In genomic region chr3:29331035-29331434, GRCh38 we compare ENCODE assay signal across 1 cellular context.
TF ChIP-seq lines count a peak whose summit lies in the region.

No MANE protein-coding gene starts in this region.

TF ChIP-seq in SK-N-SH, 30 proteins besides CTCF, POLR2A, EP300 and RAD21 (continued from another document):
- TF ChIP-seq, protein P1, sequence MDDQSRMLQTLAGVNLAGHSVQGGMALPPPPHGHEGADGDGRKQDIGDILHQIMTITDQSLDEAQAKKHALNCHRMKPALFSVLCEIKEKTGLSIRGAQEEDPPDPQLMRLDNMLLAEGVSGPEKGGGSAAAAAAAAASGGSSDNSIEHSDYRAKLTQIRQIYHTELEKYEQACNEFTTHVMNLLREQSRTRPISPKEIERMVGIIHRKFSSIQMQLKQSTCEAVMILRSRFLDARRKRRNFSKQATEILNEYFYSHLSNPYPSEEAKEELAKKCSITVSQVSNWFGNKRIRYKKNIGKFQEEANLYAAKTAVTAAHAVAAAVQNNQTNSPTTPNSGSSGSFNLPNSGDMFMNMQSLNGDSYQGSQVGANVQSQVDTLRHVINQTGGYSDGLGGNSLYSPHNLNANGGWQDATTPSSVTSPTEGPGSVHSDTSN (IDR thresholded peaks at IDR 0.05): no peak
- TF ChIP-seq RFX5 (IDR thresholded peaks at IDR 0.05; ENCODE audit: low read length): no peak
- no peak for TF ChIP-seq FOSL2 (IDR thresholded peaks at IDR 0.05; ENCODE audit: borderline replicate concordance, low read depth)
- TF ChIP-seq RXRA (IDR thresholded peaks at IDR 0.05; ENCODE audit: borderline replicate concordance, low read depth): no peak
- no peak for TF ChIP-seq POLR2AphosphoS5 (IDR thresholded peaks at IDR 0.05; ENCODE audit: low read depth, low read length)
- TF ChIP-seq FOXJ3 (CRISPR knock-in tag; IDR thresholded peaks at IDR 0.05): no peak
- no peak for TF ChIP-seq MEF2A (IDR thresholded peaks at IDR 0.05; ENCODE audit: borderline replicate concordance, low read depth)
- TF ChIP-seq, protein P2, sequence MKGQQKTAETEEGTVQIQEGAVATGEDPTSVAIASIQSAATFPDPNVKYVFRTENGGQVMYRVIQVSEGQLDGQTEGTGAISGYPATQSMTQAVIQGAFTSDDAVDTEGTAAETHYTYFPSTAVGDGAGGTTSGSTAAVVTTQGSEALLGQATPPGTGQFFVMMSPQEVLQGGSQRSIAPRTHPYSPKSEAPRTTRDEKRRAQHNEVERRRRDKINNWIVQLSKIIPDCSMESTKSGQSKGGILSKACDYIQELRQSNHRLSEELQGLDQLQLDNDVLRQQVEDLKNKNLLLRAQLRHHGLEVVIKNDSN (IDR thresholded peaks at IDR 0.05; ENCODE audit: borderline replicate concordance, low read depth): no peak
- TF ChIP-seq TAF1 (IDR thresholded peaks at IDR 0.05; ENCODE audit: borderline replicate concordance, low read depth, low read length): no peak
- TF ChIP-seq CHD2 (IDR thresholded peaks at IDR 0.05; ENCODE audit: low read length, partially characterized antibody): no peak
- TF ChIP-seq, protein P3, sequence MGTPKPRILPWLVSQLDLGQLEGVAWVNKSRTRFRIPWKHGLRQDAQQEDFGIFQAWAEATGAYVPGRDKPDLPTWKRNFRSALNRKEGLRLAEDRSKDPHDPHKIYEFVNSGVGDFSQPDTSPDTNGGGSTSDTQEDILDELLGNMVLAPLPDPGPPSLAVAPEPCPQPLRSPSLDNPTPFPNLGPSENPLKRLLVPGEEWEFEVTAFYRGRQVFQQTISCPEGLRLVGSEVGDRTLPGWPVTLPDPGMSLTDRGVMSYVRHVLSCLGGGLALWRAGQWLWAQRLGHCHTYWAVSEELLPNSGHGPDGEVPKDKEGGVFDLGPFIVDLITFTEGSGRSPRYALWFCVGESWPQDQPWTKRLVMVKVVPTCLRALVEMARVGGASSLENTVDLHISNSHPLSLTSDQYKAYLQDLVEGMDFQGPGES (IDR thresholded peaks at IDR 0.05; ENCODE audit: low read depth, low read length): no peak
- TF ChIP-seq, protein P4, sequence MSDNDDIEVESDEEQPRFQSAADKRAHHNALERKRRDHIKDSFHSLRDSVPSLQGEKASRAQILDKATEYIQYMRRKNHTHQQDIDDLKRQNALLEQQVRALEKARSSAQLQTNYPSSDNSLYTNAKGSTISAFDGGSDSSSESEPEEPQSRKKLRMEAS (IDR thresholded peaks at IDR 0.05; ENCODE audit: low read depth): no peak
